In the genomic region with DNA sequence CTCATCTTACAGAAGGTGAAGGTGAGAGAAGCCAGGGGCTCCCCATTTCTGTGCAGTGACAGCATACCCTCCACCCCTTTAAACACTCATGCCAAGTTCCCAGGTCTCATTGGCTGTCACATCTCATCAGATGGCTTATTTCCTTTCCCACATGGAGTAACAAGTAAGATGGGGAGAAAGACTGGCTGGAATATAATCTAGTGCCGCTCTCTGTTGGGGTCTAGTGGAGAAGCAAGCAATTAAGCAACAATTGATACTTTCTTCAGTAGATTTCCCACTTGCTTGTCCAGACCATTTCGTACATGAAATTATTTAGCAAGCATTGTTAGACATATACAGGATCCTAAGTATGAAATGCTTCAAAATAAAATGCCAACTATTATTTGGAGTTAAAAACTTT, we compare ENCODE assay signal across 21 cellular contexts.
"Had no signal": no experiment of that assay in that cellular context is flagged by ENCODE, and none has a peak within 500 bp of the region (broad histone marks: within the 10 kb centered on the region; RNA-seq: fewer than 3 reads in every experiment).

No MANE protein-coding gene starts in this region.

- H3K4me3 ChIP-seq: breast epithelium, right lobe of liver, tibial nerve had no signal

- ATAC-seq: activated CD4-positive, CD25-positive, alpha-beta regulatory T cell treated with anti-CD3 and anti-CD28 coated beads, Interleukin-2, amount 50 U/mL, for 24 hours; activated naive CD4-positive, alpha-beta T cell treated with anti-CD3 and anti-CD28 coated beads, Interleukin-2, amount 50 U/mL, for 72 hours; left cardiac atrium; left ventricle myocardium superior; natural killer cell treated with Interleukin-12 subunit alpha and Interleukin-12 subunit beta and Interleukin-15 and Interleukin-18, amount 100 ng/mL, for 72 hours; right lobe of liver; T-helper 17 cell had no signal

- DNase-seq: activated CD4-positive, alpha-beta memory T cell treated with anti-CD3 and anti-CD28 coated beads, Interleukin-2, amount 10 ng/mL, durations not matched to agents 7 days and 5 days; activated CD4-positive, alpha-beta T cell treated with anti-CD3 and anti-CD28 coated beads for 48 hours; activated CD8-positive, alpha-beta memory T cell treated with anti-CD3 and anti-CD28 coated beads, Interleukin-2, amount 50 U/mL, for 48 hours; activated T-cell treated with anti-CD3 and anti-CD28 coated beads, Interleukin-2, amount 50 U/mL, for 24 hours; effector CD4-positive, alpha-beta T cell; glutamatergic neuron; islet precursor cell; left cardiac atrium; left ventricle myocardium superior; posterior cingulate gyrus; right lobe of liver; stimulated activated CD4-positive, alpha-beta T cell treated with anti-CD3 and anti-CD28 coated beads, Interleukin-2, amount 100 ng/mL, for 48 hours; stimulated activated naive CD4-positive, alpha-beta T cell treated with Interleukin-2 at 50 U/mL for 16 hours; T-helper 17 cell; T1000; WERI-Rb-1 had no signal
